18 cellular contexts compared by ENCODE assay signal in genomic region chr20:2455771-2456497, GRCh38.
"Had no signal": no experiment of that assay in that cellular context is flagged by ENCODE, and none has a peak within 500 bp of the region (broad histone marks: within the 10 kb centered on the region; RNA-seq: fewer than 3 reads in every experiment).

No MANE protein-coding gene starts in this region.

- DNase-seq: activated CD4-positive, alpha-beta T cell treated with anti-CD3 and anti-CD28 coated beads for 48 hours; activated CD8-positive, alpha-beta memory T cell treated with anti-CD3 and anti-CD28 coated beads for 24 hours; amniotic stem cell; body of pancreas; effector memory CD8-positive, alpha-beta T cell; kidney; ovary; sigmoid colon; stimulated activated CD4-positive, alpha-beta T cell treated with anti-CD3 and anti-CD28 coated beads, Interleukin-2, amount 100 ng/mL, for 48 hours; stimulated activated CD8-positive, alpha-beta memory T cell treated with anti-CD3 and anti-CD28 coated beads, Interleukin-4, amount 100 ng/mL, for 48 hours; T1000; tibial artery had no signal

- ATAC-seq: body of pancreas; effector memory CD8-positive, alpha-beta T cell had no signal

- H3K36me3 ChIP-seq: ovary had no signal

- H3K9ac ChIP-seq: neural progenitor cell had no signal

- H3K4me1 Mint-ChIP-seq: neural progenitor cell had no signal

- H3K9me3 Mint-ChIP-seq: dendritic cell treated with granulocyte-macrophage colony-stimulating factor and Interleukin-4, amounts not matched to agents 40 ng/mL and 50 ng/mL, for 4 days; effector memory CD8-positive, alpha-beta T cell; neural progenitor cell had no signal

- H3K27me3 Mint-ChIP-seq: effector memory CD8-positive, alpha-beta T cell had no signal

- H3K4me1 ChIP-seq: body of pancreas, neural progenitor cell, sigmoid colon, vagina had no signal

- H3K27me3 ChIP-seq: body of pancreas, hepatocyte, neural progenitor cell, ovary, sigmoid colon, tibial artery, vagina had no signal

- FAIRE-seq: kidney had no signal

- H3K4me3 ChIP-seq: body of pancreas, hepatocyte, neural progenitor cell, ovary, sigmoid colon, tibial artery, vagina had no signal

- H3K27ac Mint-ChIP-seq: dendritic cell treated with granulocyte-macrophage colony-stimulating factor and Interleukin-4, amounts not matched to agents 40 ng/mL and 50 ng/mL, for 4 days; neural progenitor cell had no signal

- H3K4me3 Mint-ChIP-seq: dendritic cell treated with granulocyte-macrophage colony-stimulating factor and Interleukin-4, amounts not matched to agents 40 ng/mL and 50 ng/mL, for 4 days; effector memory CD8-positive, alpha-beta T cell; neural progenitor cell had no signal

- H3K27ac ChIP-seq: body of pancreas, epithelial cell of prostate, hepatocyte, neural progenitor cell, ovary, sigmoid colon, tibial artery, vagina, VCaP had no signal

- H3K9me3 ChIP-seq: body of pancreas, ovary, sigmoid colon, tibial artery, vagina had no signal
